8 cellular contexts compared by ENCODE assay signal in the genomic region with DNA sequence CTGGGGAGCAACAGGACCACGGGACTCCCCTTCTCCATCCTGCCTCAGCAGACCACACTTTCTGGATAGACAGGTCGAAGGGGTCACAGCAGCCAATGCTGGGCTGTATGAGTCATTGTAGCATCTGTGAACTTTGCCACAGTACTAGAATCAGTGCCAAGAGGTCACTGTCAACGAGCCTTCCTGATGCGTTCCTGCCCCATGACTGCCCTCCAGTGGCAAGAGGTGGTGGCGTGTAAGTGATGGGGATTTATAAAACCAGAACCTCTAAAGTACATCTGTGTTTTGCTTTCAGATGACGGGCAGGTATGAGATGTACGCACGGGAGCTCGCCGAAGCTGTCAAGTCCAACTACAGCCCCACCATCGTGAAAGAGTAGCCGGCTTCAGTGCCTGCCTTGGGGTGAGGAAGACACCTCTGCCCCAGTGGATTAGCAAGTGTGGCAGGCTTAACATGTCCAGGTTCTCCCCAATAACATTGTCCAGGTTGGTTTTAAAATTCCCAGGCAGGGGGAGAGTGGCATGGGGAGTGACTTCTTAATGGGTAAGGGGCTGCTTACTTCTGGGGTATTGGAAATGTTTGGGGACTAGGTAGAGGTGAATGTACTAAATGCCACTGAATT. TPM values are rescaled to one million over a fixed set of nuclear protein-coding genes. Genes with fewer than 3 reads are reported as not detected.
A peak's percentile ranks its signal among the peaks of the same experiment; 100 is the strongest.
DNase-seq lines count a peak whose midpoint lies in the region; ATAC-seq and TF ChIP-seq lines count a peak whose summit lies in the region.

No MANE protein-coding gene starts in this region.

- H3K4me3 ChIP-seq in colonic mucosa (no peak overlapping the region), right lobe of liver (no peak overlapping the region)

- no peak overlapping the region for H3K27ac ChIP-seq in colonic mucosa
- peak overlapping the region in 2 of 3 donors; percentile 7 to 50 for H3K27ac ChIP-seq in right lobe of liver

- TF ChIP-seq CTCF in colonic mucosa (IDR thresholded peaks at IDR 0.05) (peak; percentile 75), right lobe of liver (IDR thresholded peaks at IDR 0.05) (peak; percentile 85 to 92 (median 90))

- WGBS in right lobe of liver (ENCODE audit: insufficient coverage, low coverage, low lambda C conversion rate, missing lambda C conversion rate) = 4% methylated on average over 11 of the region's 12 CpGs

- ATAC-seq in HG03060 (IDR thresholded peaks at IDR 0.05; ENCODE audit: low read depth, unreplicated experiment) = peak; percentile 56
- peak; percentile 88 to 91 (median 89) for ATAC-seq in right lobe of liver

- H3K27me3 ChIP-seq in colonic mucosa = no peaks in the 10 kb centered on the region
- no peaks in the 10 kb centered on the region for H3K27me3 ChIP-seq in right lobe of liver

- H3K4me1 ChIP-seq in colonic mucosa = no peaks in the 10 kb centered on the region
- H3K4me1 ChIP-seq in right lobe of liver = peaks cover 0 to 56% (median 17%) of the 10 kb centered on the region in 4 donors

- no peaks in the 10 kb centered on the region for H3K9me3 ChIP-seq in colonic mucosa
- no peaks in the 10 kb centered on the region for H3K9me3 ChIP-seq in right lobe of liver

- H3K36me3 ChIP-seq in colonic mucosa = no peaks in the 10 kb centered on the region
- peaks cover 0 to 32% (median 15%) of the 10 kb centered on the region in 4 donors for H3K36me3 ChIP-seq in right lobe of liver

- no peak for TF ChIP-seq POLR2A in right lobe of liver (IDR thresholded peaks at IDR 0.05)

- H3K9ac ChIP-seq in colonic mucosa (ENCODE audit: low read depth in 2 of 2, low read length in 2 of 2) = no peak overlapping the region

- intact Hi-C loops in colonic mucosa (cut with DNase I) (no loop called here), right lobe of liver (cut with DNase I) (loop anchor here in 1 of 2 donors (10.0 kb wide), 1 partner anchor 201 kb away; no protein-coding TSS in a partner anchor)

- DNase-seq in NCI-H187 treated with DMSO at 0.1 percent for 48 hours (lab: John Stamatoyannopoulos, UW) (peak; percentile 19), NCI-H187 (lab: John Stamatoyannopoulos, UW) (no peak), NCI-H345 treated with DMSO at 0.1 percent for 48 hours (lab: John Stamatoyannopoulos, UW; ENCODE audit: unreplicated experiment) (peak; percentile 2), colonic mucosa (peak; percentile 90), right lobe of liver (peak; percentile 79 to 90 (median 81))
- DNase-seq in activated CD4-positive, alpha-beta T cell treated with anti-CD3 and anti-CD28 coated beads for 4 hours = peak; percentile 74 to 83
- peak; percentile 60 for DNase-seq in stimulated activated CD8-positive, alpha-beta memory T cell treated with anti-CD3 and anti-CD28 coated beads, Interleukin-12 subunit alpha, Interleukin-12 subunit beta, amount 100 ng/mL, for 4 hours (ENCODE audit: low read depth)

RNA-seq across cellular contexts. Expression of a gene that starts 29.4 kb away (rescaled TPM):
- total RNA-seq in colonic mucosa = 100 to 1,000 TPM; 188 to 207 TPM
- 100 to 1,000 TPM in 5 of 6 experiments, 10 to 100 TPM in 1; 94.0 to 281 (median 213) TPM for total RNA-seq in right lobe of liver

RNA-seq across cellular contexts. Expression of a gene that starts 30.3 kb away (rescaled TPM):
- total RNA-seq in colonic mucosa (100 to 1,000 TPM in 1 of 2 donors, 10 to 100 TPM in 1; 71.4 to 142 TPM), right lobe of liver (100 to 1,000 TPM in 2 of 6 experiments, 10 to 100 TPM in 4; 43.3 to 180 (median 53.4) TPM)

RNA-seq across cellular contexts. Expression of a gene that starts 30.4 kb away (rescaled TPM):
- total RNA-seq in colonic mucosa = under 1 TPM; 0.16 to 0.20 TPM
- 100 to 1,000 TPM in 3 of 6 experiments, 10 to 100 TPM in 3; 50.6 to 169 (median 100) TPM for total RNA-seq in right lobe of liver

Comparison
In these comparisons a context has a peak if more than half of its experiments do, and no peak if none do; other contexts are left out.
1. DNase-seq: peak in NCI-H187 treated with DMSO at 0.1 percent for 48 hours (single experiment), NCI-H345 treated with DMSO at 0.1 percent for 48 hours (single experiment), activated CD4-positive, alpha-beta T cell treated with anti-CD3 and anti-CD28 coated beads for 4 hours (2 of 2), colonic mucosa (single experiment), right lobe of liver (3 of 3) and stimulated activated CD8-positive, alpha-beta memory T cell treated with anti-CD3 and anti-CD28 coated beads, Interleukin-12 subunit alpha, Interleukin-12 subunit beta, amount 100 ng/mL, for 4 hours (single experiment); none in NCI-H187 (0 of 2).
2. RNA of a gene that starts 30.4 kb away (total RNA-seq): 50.6 to 169 TPM in right lobe of liver; 0.16 to 0.20 TPM in colonic mucosa; every median in the first group is over 10 times any median in the second.